ENCODE assay signal across 1 cellular context in genomic region chr16:89397331-89397861, GRCh38.
A peak's percentile ranks its signal among the peaks of the same experiment; 100 is the strongest.
TF ChIP-seq lines count a peak whose summit lies in the region.

No MANE protein-coding gene starts in this region.

TF ChIP-seq in K562, 482 proteins besides CTCF, POLR2A, EP300 and RAD21 (continued from another document):
- 0 out of 2 replicates have a peak, but pooled peaks have one; percentile 5 for TF ChIP-seq PKNOX1 (IDR thresholded peaks at IDR 0.05)
- TF ChIP-seq GTF2B (IDR thresholded peaks at IDR 0.05; ENCODE audit: extremely low read depth, insufficient read length), result no peak
